1 cellular context compared by ENCODE assay signal in genomic region chr19:3505598-3506383, GRCh38.
TF ChIP-seq lines count a peak whose summit lies in the region.

Gene FZR1, plus strand, starts transcription at chr19:3506311. Its CDS starts 16,679 bp downstream, at chr19:3522990.

TF ChIP-seq in HEK293, 187 proteins besides CTCF, POLR2A, EP300 and RAD21 (continued from another document):
- TF ChIP-seq ZFP69B (tag by site-specific recombination; IDR thresholded peaks at IDR 0.05) (peak; percentile 71), ATF2 (tag by site-specific recombination; IDR thresholded peaks at IDR 0.05; ENCODE audit: low read depth) (peak; percentile 28; the same call in 1 of the 2 replicates), HIC1 (tag by site-specific recombination; IDR thresholded peaks at IDR 0.05) (peak; percentile 96), ZNF548 (tag by site-specific recombination; IDR thresholded peaks at IDR 0.05) (no peak), ZNF311 (tag by site-specific recombination; IDR thresholded peaks at IDR 0.05; ENCODE audit: borderline replicate concordance) (no peak), ZNF114 (tag by site-specific recombination; IDR thresholded peaks at IDR 0.05) (no peak), ZNF404 (tag by site-specific recombination; IDR thresholded peaks at IDR 0.05) (no peak), ZNF707 (tag by site-specific recombination; IDR thresholded peaks at IDR 0.05) (no peak), ZNF768 (tag by site-specific recombination; IDR thresholded peaks at IDR 0.05) (no peak), KLF17 (tag by site-specific recombination; IDR thresholded peaks at IDR 0.05) (peak; percentile 83), KLF8 (tag by site-specific recombination; IDR thresholded peaks at IDR 0.05) (peak; percentile 61; the same call in 1 of the 2 replicates), KLF7 (tag by site-specific recombination; IDR thresholded peaks at IDR 0.05; ENCODE audit: borderline replicate concordance) (peak; percentile 91), ZNF624 (tag by site-specific recombination; IDR thresholded peaks at IDR 0.05) (no peak), ZNF777 (tag by site-specific recombination; IDR thresholded peaks at IDR 0.05; ENCODE audit: borderline replicate concordance) (no peak), ZBTB1 (tag by site-specific recombination; IDR thresholded peaks at IDR 0.05) (no peak), ZNF677 (tag by site-specific recombination; IDR thresholded peaks at IDR 0.05) (no peak), ZNF324 (tag by site-specific recombination; IDR thresholded peaks at IDR 0.05) (0 out of 2 replicates have a peak, but pooled peaks have one; percentile 52), TRIM28 (IDR thresholded peaks at IDR 0.05; ENCODE audit: borderline replicate concordance, low read length) (no peak), ZNF121 (tag by site-specific recombination; IDR thresholded peaks at IDR 0.05) (no peak), ZNF660 (tag by site-specific recombination; IDR thresholded peaks at IDR 0.05) (0 out of 2 replicates have a peak, but pooled peaks have one; percentile 12), ZFHX2 (tag by site-specific recombination; conservative IDR thresholded peaks at IDR 0.05) (peak; percentile 39), ZNF24 (tag by site-specific recombination; IDR thresholded peaks at IDR 0.05) (0 out of 2 replicates have a peak, but pooled peaks have one; percentile 38), GLIS1 (tag by site-specific recombination; IDR thresholded peaks at IDR 0.05) (peak; percentile 65), PRDM10 (tag by site-specific recombination; IDR thresholded peaks at IDR 0.05) (peak; percentile 28; the same call in 1 of the 2 replicates), ZNF2 (tag by site-specific recombination; IDR thresholded peaks at IDR 0.05) (peak; percentile 81), BCL6B (tag by site-specific recombination; IDR thresholded peaks at IDR 0.05) (no peak), YY1 (tag by site-specific recombination; IDR thresholded peaks at IDR 0.05) (peak; percentile 48; the same call in 1 of the 2 replicates), OSR2 (tag by site-specific recombination; IDR thresholded peaks at IDR 0.05) (0 out of 2 replicates have a peak, but pooled peaks have one; percentile 2), YY2 (tag by site-specific recombination; IDR thresholded peaks at IDR 0.05) (peak; percentile 26; the same call in 1 of the 2 replicates), ZNF558 (tag by site-specific recombination; IDR thresholded peaks at IDR 0.05) (no peak), TCF7L2 (IDR thresholded peaks at IDR 0.05; ENCODE audit: borderline replicate concordance, low read depth, low read length) (no peak), ZNF248 (tag by site-specific recombination; IDR thresholded peaks at IDR 0.05) (no peak), ZNF155 (tag by site-specific recombination; IDR thresholded peaks at IDR 0.05) (no peak), ZNF555 (tag by site-specific recombination; conservative IDR thresholded peaks at IDR 0.05) (no peak), SP3 (tag by site-specific recombination; IDR thresholded peaks at IDR 0.05) (peak; percentile 89), PRDM2 (tag by site-specific recombination; IDR thresholded peaks at IDR 0.05; ENCODE audit: borderline replicate concordance) (no peak), ZNF585B (tag by site-specific recombination; IDR thresholded peaks at IDR 0.05) (no peak), ZNF830 (tag by site-specific recombination; IDR thresholded peaks at IDR 0.05; ENCODE audit: low read depth) (no peak), ZNF132 (tag by site-specific recombination; IDR thresholded peaks at IDR 0.05; ENCODE audit: borderline replicate concordance) (no peak)
TF ChIP-seq in HEK293: peak in this region for 50.
